In genomic region chr1:50595874-50596273, GRCh38 we compare ENCODE assay signal across 20 cellular contexts.
A peak's percentile ranks its signal among the peaks of the same experiment; 100 is the strongest.
DNase-seq lines count a peak whose midpoint lies in the region; ATAC-seq, FAIRE-seq and TF ChIP-seq lines count a peak whose summit lies in the region.
"Had no signal": no experiment of that assay in that cellular context is flagged by ENCODE, and none has a peak within 500 bp of the region (broad histone marks: within the 10 kb centered on the region; RNA-seq: fewer than 3 reads in every experiment).

No MANE protein-coding gene starts in this region.

- H3K4me3 ChIP-seq in GM23338, result no peak overlapping the region
- H3K4me3 ChIP-seq in GM12878, result no peak overlapping the region
- no peak overlapping the region for H3K4me3 ChIP-seq in WERI-Rb-1 (ENCODE audit: low read depth, low read length)
- no peak overlapping the region for H3K4me3 ChIP-seq in sigmoid colon
- H3K4me3 ChIP-seq: A549 had no signal

- peaks cover 12% of the 10 kb centered on the region; the same call in 1 of the 2 replicates for H3K4me1 ChIP-seq in GM23338 (ENCODE audit: insufficient read depth)
- no peaks in the 10 kb centered on the region for H3K4me1 ChIP-seq in GM12878 (ENCODE audit: control insufficient read depth, insufficient read depth, low read length)
- no peaks in the 10 kb centered on the region for H3K4me1 ChIP-seq in sigmoid colon
- H3K4me1 ChIP-seq: A549 had no signal

- H3K9me3 ChIP-seq in GM12878 (replicated peaks; ENCODE audit: control insufficient read depth, insufficient read depth, low read length), result no peaks in the 10 kb centered on the region
- H3K9me3 ChIP-seq in WERI-Rb-1 (ENCODE audit: severe bottlenecking), result no peaks in the 10 kb centered on the region
- no peaks in the 10 kb centered on the region for H3K9me3 ChIP-seq in sigmoid colon
- H3K9me3 ChIP-seq: A549 had no signal

- CTCF ChIA-PET in GM12878 (lab: Yijun Ruan, JAX), result no interaction called here

- no peak overlapping the region for H3K9ac ChIP-seq in GM12878 (ENCODE audit: control insufficient read depth, insufficient read depth, low read length)

- no peak overlapping the region for H3K4me3 Mint-ChIP-seq in GM23338

- H3K36me3 ChIP-seq in GM23338 (ENCODE audit: insufficient read depth) (no peaks in the 10 kb centered on the region), GM12878 (ENCODE audit: control insufficient read depth in 2 of 2, insufficient read depth in 2 of 2, low read length in 1 of 2) (no peaks in the 10 kb centered on the region; a peak in 1 of 4 replicates), WERI-Rb-1 (peaks cover 18% of the 10 kb centered on the region), sigmoid colon (peaks cover 0 to 35% (median 3%) of the 10 kb centered on the region in 4 donors)

- no peak for TF ChIP-seq RAD21 in GM12878 (IDR thresholded peaks at IDR 0.05; ENCODE audit: insufficient read depth, low read depth, low read length)

- H4K20me1 ChIP-seq in GM23338 (replicated peaks; ENCODE audit: insufficient read depth) (no peaks in the 10 kb centered on the region), GM12878 (ENCODE audit: control insufficient read depth, insufficient read depth) (no peaks in the 10 kb centered on the region)

- H3K4me1 Mint-ChIP-seq in GM23338, result peaks cover 4% of the 10 kb centered on the region; the same call in 1 of the 3 replicates
- H3K4me1 Mint-ChIP-seq: CD4-positive, alpha-beta memory T cell had no signal

- H3K27me3 Mint-ChIP-seq in GM23338 (ENCODE audit: insufficient read depth, low read depth, poor library complexity), result no peaks in the 10 kb centered on the region
- H3K27me3 Mint-ChIP-seq: CD4-positive, alpha-beta memory T cell had no signal

- H3K79me2 ChIP-seq in GM23338 (replicated peaks; ENCODE audit: insufficient read depth) (no peaks in the 10 kb centered on the region), GM12878 (ENCODE audit: control insufficient read depth, insufficient read depth, low read length) (no peaks in the 10 kb centered on the region)

- H2AFZ ChIP-seq in GM23338 (no peak overlapping the region), GM12878 (ENCODE audit: control insufficient read depth, low read depth, low read length) (no peak overlapping the region)

- FAIRE-seq in GM12878 (lab: Jason Lieb, UNC), result no peak
- FAIRE-seq: A549, GM12892, H1 had no signal

- POLR2A ChIA-PET in GM12878 (lab: Charles Lee), result no interaction called here

- H3K9me2 ChIP-seq in GM23338 (ENCODE audit: insufficient read depth), result no peaks in the 10 kb centered on the region

- H3K9me3 Mint-ChIP-seq in GM23338, result no peaks in the 10 kb centered on the region
- H3K9me3 Mint-ChIP-seq: CD4-positive, alpha-beta memory T cell had no signal

- H3F3A ChIP-seq in GM23338 (replicated peaks; ENCODE audit: low read depth), result no peaks in the 10 kb centered on the region

- SMC1A ChIA-PET in GM12878 (lab: Charles Lee; ENCODE audit: uncharacterized antibody, unreplicated experiment), result interaction anchor here (1.3 to 1.4 kb wide), 2 partner anchors 9 to 25 kb away, joined by 3 to 4 read pairs; no protein-coding TSS in a partner anchor

- H3K27ac Mint-ChIP-seq in GM23338, result no peak overlapping the region
- H3K27ac Mint-ChIP-seq: CD4-positive, alpha-beta memory T cell had no signal

- H3K4me2 ChIP-seq in GM23338 (no peak overlapping the region), GM12878 (ENCODE audit: control insufficient read depth, insufficient read depth) (no peak overlapping the region)
- H3K4me2 ChIP-seq: A549 had no signal

- no peak overlapping the region for H3K27ac ChIP-seq in GM23338 (ENCODE audit: low read depth)
- no peak overlapping the region for H3K27ac ChIP-seq in GM12878 (ENCODE audit: control insufficient read depth, insufficient read depth)
- H3K27ac ChIP-seq in WERI-Rb-1, result no peak overlapping the region
- H3K27ac ChIP-seq in sigmoid colon, result no peak overlapping the region
- H3K27ac ChIP-seq: A549 had no signal

- TF ChIP-seq POLR2A in GM12878 (IDR thresholded peaks at IDR 0.05; ENCODE audit: low read depth, low read length) (no peak), sigmoid colon (IDR thresholded peaks at IDR 0.05) (no peak)

- intact Hi-C loops in GM12878 (cut with micrococcal nuclease; ENCODE audit: unreplicated experiment) (no loop called here), sigmoid colon (cut with DNase I) (no loop called here)

- RAD21 ChIA-PET in GM12878 (lab: Charles Lee; ENCODE audit: unreplicated experiment), result no interaction called here

- no peak for ATAC-seq in GM23338
- no peak for ATAC-seq in GM12878
- ATAC-seq: A549 had no signal

- TF ChIP-seq EP300 in GM12878 (IDR thresholded peaks at IDR 0.05; ENCODE audit: borderline replicate concordance in 1 of 2, control insufficient read depth in 1 of 2, low read depth in 2 of 2, low read length in 2 of 2) (no peak), sigmoid colon (IDR thresholded peaks at IDR 0.05) (no peak)

- in situ Hi-C loops in GM12878 (cut with MboI), result no loop called here

- WGBS in GM12878 (ENCODE audit: insufficient coverage, insufficient replicate concordance, low lambda C conversion rate, missing lambda C conversion rate), result 98% methylated on average over 8 of the region's 8 CpGs
- 97% methylated on average over 8 of the region's 8 CpGs for WGBS in sigmoid colon, 2 donors

- BruUV-seq in GM12878 (replicated peaks; lab: Mats Ljungman, UMichigan), result no TSS peak

- TF ChIP-seq CTCF in GM23338 (conservative IDR thresholded peaks at IDR 0.05; ENCODE audit: low read depth in 2 of 2) (no peak), GM12878 (IDR thresholded peaks at IDR 0.05 in 2 of 3, conservative IDR thresholded peaks at IDR 0.05 in 1 of 3; ENCODE audit: control insufficient read depth in 2 of 3, extremely low read depth in 1 of 3, insufficient read depth in 1 of 3, low read depth in 3 of 3, low read length in 3 of 3) (no peak), WERI-Rb-1 (IDR thresholded peaks at IDR 0.05; ENCODE audit: low read depth, low read length) (no peak), sigmoid colon (IDR thresholded peaks at IDR 0.05) (no peak)

- H3K36me3 Mint-ChIP-seq in GM23338 (ENCODE audit: low read depth), result peaks cover 3% of the 10 kb centered on the region; the same call in 1 of the 3 replicates

- peak; percentile 15 for DNase-seq in GM23338 (ENCODE audit: low spot score)
- no peak for DNase-seq in GM12878 (ENCODE audit: low read depth, low spot score)
- DNase-seq in left kidney (ENCODE audit: low read depth, low spot score), result peak; percentile 3
- DNase-seq in WERI-Rb-1, result no peak
- no peak for DNase-seq in sigmoid colon
- DNase-seq in LoVo (ENCODE audit: low spot score), result no peak
- DNase-seq: 8988T; ACHN; C1 segment of cervical spinal cord; Calu3; CD4-positive, alpha-beta memory T cell; COR-L47; DMS53; DND-41; GDM1; H7; HCEC 1CT had no signal

- H3K27me3 ChIP-seq in GM23338 (ENCODE audit: insufficient read depth) (no peaks in the 10 kb centered on the region), GM12878 (replicated peaks in 1 of 2; ENCODE audit: control insufficient read depth in 2 of 2, insufficient read depth in 2 of 2, low read length in 1 of 2) (no peaks in the 10 kb centered on the region), WERI-Rb-1 (ENCODE audit: insufficient read depth, low read depth, severe bottlenecking) (no peaks in the 10 kb centered on the region), sigmoid colon (no peaks in the 10 kb centered on the region)

TF ChIP-seq in GM23338, 12 proteins besides CTCF, POLR2A, EP300 and RAD21 (continues in another document):
- no peak for TF ChIP-seq ZNF114 (CRISPR knock-in tag; IDR thresholded peaks at IDR 0.05)
- TF ChIP-seq EZH2phosphoT487 (IDR thresholded peaks at IDR 0.05; ENCODE audit: unreplicated experiment), result no peak
- no peak for TF ChIP-seq NANOG (IDR thresholded peaks at IDR 0.05; ENCODE audit: borderline replicate concordance)
- TF ChIP-seq JUNB (IDR thresholded peaks at IDR 0.05; ENCODE audit: unreplicated experiment), result no peak

TF ChIP-seq in GM12878, 131 proteins besides CTCF, POLR2A, EP300 and RAD21:
- TF ChIP-seq ZBED1 (IDR thresholded peaks at IDR 0.05; ENCODE audit: borderline replicate concordance) (no peak), NR2C2 (IDR thresholded peaks at IDR 0.05; ENCODE audit: borderline replicate concordance, control insufficient read depth, insufficient read length, low read depth) (no peak), POLR2AphosphoS2 (IDR thresholded peaks at IDR 0.05; ENCODE audit: low read depth, low read length) (no peak), SPI1 (IDR thresholded peaks at IDR 0.05; ENCODE audit: borderline replicate concordance, insufficient read depth, low read depth, low read length) (peak; percentile 46), SMC3 (IDR thresholded peaks at IDR 0.05; ENCODE audit: borderline replicate concordance, low read length) (no peak)
- TF ChIP-seq, protein P1, sequence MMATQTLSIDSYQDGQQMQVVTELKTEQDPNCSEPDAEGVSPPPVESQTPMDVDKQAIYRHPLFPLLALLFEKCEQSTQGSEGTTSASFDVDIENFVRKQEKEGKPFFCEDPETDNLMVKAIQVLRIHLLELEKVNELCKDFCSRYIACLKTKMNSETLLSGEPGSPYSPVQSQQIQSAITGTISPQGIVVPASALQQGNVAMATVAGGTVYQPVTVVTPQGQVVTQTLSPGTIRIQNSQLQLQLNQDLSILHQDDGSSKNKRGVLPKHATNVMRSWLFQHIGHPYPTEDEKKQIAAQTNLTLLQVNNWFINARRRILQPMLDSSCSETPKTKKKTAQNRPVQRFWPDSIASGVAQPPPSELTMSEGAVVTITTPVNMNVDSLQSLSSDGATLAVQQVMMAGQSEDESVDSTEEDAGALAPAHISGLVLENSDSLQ (IDR thresholded peaks at IDR 0.05), result no peak
- TF ChIP-seq, protein P2, sequence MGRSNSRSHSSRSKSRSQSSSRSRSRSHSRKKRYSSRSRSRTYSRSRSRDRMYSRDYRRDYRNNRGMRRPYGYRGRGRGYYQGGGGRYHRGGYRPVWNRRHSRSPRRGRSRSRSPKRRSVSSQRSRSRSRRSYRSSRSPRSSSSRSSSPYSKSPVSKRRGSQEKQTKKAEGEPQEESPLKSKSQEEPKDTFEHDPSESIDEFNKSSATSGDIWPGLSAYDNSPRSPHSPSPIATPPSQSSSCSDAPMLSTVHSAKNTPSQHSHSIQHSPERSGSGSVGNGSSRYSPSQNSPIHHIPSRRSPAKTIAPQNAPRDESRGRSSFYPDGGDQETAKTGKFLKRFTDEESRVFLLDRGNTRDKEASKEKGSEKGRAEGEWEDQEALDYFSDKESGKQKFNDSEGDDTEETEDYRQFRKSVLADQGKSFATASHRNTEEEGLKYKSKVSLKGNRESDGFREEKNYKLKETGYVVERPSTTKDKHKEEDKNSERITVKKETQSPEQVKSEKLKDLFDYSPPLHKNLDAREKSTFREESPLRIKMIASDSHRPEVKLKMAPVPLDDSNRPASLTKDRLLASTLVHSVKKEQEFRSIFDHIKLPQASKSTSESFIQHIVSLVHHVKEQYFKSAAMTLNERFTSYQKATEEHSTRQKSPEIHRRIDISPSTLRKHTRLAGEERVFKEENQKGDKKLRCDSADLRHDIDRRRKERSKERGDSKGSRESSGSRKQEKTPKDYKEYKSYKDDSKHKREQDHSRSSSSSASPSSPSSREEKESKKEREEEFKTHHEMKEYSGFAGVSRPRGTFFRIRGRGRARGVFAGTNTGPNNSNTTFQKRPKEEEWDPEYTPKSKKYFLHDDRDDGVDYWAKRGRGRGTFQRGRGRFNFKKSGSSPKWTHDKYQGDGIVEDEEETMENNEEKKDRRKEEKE (IDR thresholded peaks at IDR 0.05), result no peak

Comparison
In these comparisons a context has a peak if more than half of its experiments do, and no peak if none do; other contexts are left out.
1. DNase-seq: peak in GM23338 (single experiment) and left kidney (single experiment); none in GM12878 (single experiment), WERI-Rb-1 (single experiment), sigmoid colon (single experiment) and LoVo (single experiment).